ENCODE assay signal across 22 cellular contexts in genomic region chr17:46741122-46741725, GRCh38.
"Had no signal": no experiment of that assay in that cellular context is flagged by ENCODE, and none has a peak within 500 bp of the region (broad histone marks: within the 10 kb centered on the region; RNA-seq: fewer than 3 reads in every experiment).

No MANE protein-coding gene starts in this region.

- FAIRE-seq: endometrium, TTC549 had no signal

- H3K27me3 ChIP-seq: cardiac muscle cell, right atrium auricular region had no signal

- ATAC-seq: activated T-cell treated with anti-CD3 and anti-CD28 coated beads, Interleukin-2, amount 50 U/mL, for 4 hours; left lobe of liver; lower lobe of right lung; naive thymus-derived CD8-positive, alpha-beta T cell; psoas muscle; stimulated activated naive CD8-positive, alpha-beta T cell treated with anti-CD3 and anti-CD28 coated beads, Interleukin-15, Interleukin-2, amounts not matched to agents 100 U/mL and 50 U/mL, for 24 hours; T-cell had no signal

- H3K36me3 ChIP-seq: cardiac muscle cell, lower lobe of right lung, right atrium auricular region had no signal

- H3K9me3 ChIP-seq: lower lobe of right lung, psoas muscle, right atrium auricular region had no signal

- H3K9me3 Mint-ChIP-seq: activated B cell treated with CpG ODN at 0.5 μM for 24 hours; activated naive CD8-positive, alpha-beta T cell treated with anti-CD3 and anti-CD28 coated beads for 36 hours; activated T-cell treated with anti-CD3 and anti-CD28 coated beads, Interleukin-2, amount 50 U/mL, for 4 hours; activated T-helper 2 cell treated with anti-CD3 and anti-CD28 coated beads, Interferon-gamma antibody, Interleukin-2, Interleukin-4, amounts not matched to agents 10 μg/mL and 5 μg/mL and 100 μg/mL, durations not matched to agents 14 hours and 24 hours and 36 hours; immature natural killer cell; naive thymus-derived CD8-positive, alpha-beta T cell; T-cell had no signal

- H3K4me3 Mint-ChIP-seq: activated B cell treated with CpG ODN at 0.5 μM for 24 hours; activated naive CD8-positive, alpha-beta T cell treated with anti-CD3 and anti-CD28 coated beads for 36 hours; activated T-cell treated with anti-CD3 and anti-CD28 coated beads, Interleukin-2, amount 50 U/mL, for 4 hours; immature natural killer cell; naive thymus-derived CD8-positive, alpha-beta T cell; T-cell had no signal

- DNase-seq: activated B cell treated with CpG ODN at 0.5 μM for 24 hours; activated CD4-positive, alpha-beta T cell treated with anti-CD3 and anti-CD28 coated beads for 4 hours; activated CD4-positive, alpha-beta T cell treated with anti-CD3 and anti-CD28 coated beads, Interleukin-2, amount 50 U/mL, for 48 hours; activated CD8-positive, alpha-beta memory T cell treated with anti-CD3 and anti-CD28 coated beads, Interleukin-2, amount 50 U/mL, for 48 hours; activated naive CD4-positive, alpha-beta T cell; activated naive CD8-positive, alpha-beta T cell treated with anti-CD3 and anti-CD28 coated beads for 36 hours; activated T-cell treated with anti-CD3 and anti-CD28 coated beads, Interleukin-2, amount 50 U/mL, for 4 hours; amniotic stem cell; foreskin fibroblast; immature natural killer cell; lower lobe of right lung; naive thymus-derived CD8-positive, alpha-beta T cell; psoas muscle; stimulated activated CD4-positive, alpha-beta T cell treated with anti-CD3 and anti-CD28 coated beads, Interleukin-4, amount 100 ng/mL, for 24 hours; stimulated activated naive CD8-positive, alpha-beta T cell treated with anti-CD3 and anti-CD28 coated beads, Interleukin-15, Interleukin-2, amounts not matched to agents 100 U/mL and 50 U/mL, for 24 hours; T-cell had no signal

- H3K4me1 Mint-ChIP-seq: activated naive CD8-positive, alpha-beta T cell treated with anti-CD3 and anti-CD28 coated beads for 36 hours; immature natural killer cell had no signal

- H3K27ac ChIP-seq: cardiac muscle cell, lower lobe of right lung, psoas muscle had no signal

- H3K4me3 ChIP-seq: cardiac muscle cell, lower lobe of right lung, psoas muscle, right atrium auricular region had no signal

- H3K27ac Mint-ChIP-seq: activated B cell treated with CpG ODN at 0.5 μM for 24 hours; activated naive CD8-positive, alpha-beta T cell treated with anti-CD3 and anti-CD28 coated beads for 36 hours; activated T-helper 2 cell treated with anti-CD3 and anti-CD28 coated beads, Interferon-gamma antibody, Interleukin-2, Interleukin-4, amounts not matched to agents 10 μg/mL and 5 μg/mL and 100 μg/mL, durations not matched to agents 14 hours and 24 hours and 36 hours; T-cell had no signal

- H3K27me3 Mint-ChIP-seq: activated B cell treated with CpG ODN at 0.5 μM for 24 hours; activated naive CD8-positive, alpha-beta T cell treated with anti-CD3 and anti-CD28 coated beads for 36 hours; naive thymus-derived CD8-positive, alpha-beta T cell; T-cell had no signal

- H3K4me1 ChIP-seq: lower lobe of right lung, psoas muscle had no signal
